In genomic region chr3:194633349-194634004, GRCh38 we compare ENCODE assay signal across 1 cellular context.
TF ChIP-seq lines count a peak whose summit lies in the region.

TMEM44 (minus strand) TSS chr3:194633419; CDS start chr3:194633215, 204 bp downstream.

TF ChIP-seq in HepG2, 621 proteins besides CTCF, POLR2A, EP300 and RAD21 (continued from another document and continues in another):
- TF ChIP-seq SNAPC4 (CRISPR knock-in tag; IDR thresholded peaks at IDR 0.05) (no peak), THAP9 (CRISPR knock-in tag; IDR thresholded peaks at IDR 0.05; ENCODE audit: borderline replicate concordance) (peak; percentile 15; the same call in 1 of the 2 replicates), IRF1 (CRISPR knock-in tag; IDR thresholded peaks at IDR 0.05; ENCODE audit: low read depth) (no peak), JUN (CRISPR knock-in tag; IDR thresholded peaks at IDR 0.05) (no peak), ZBTB14 (CRISPR knock-in tag; IDR thresholded peaks at IDR 0.05) (peak; percentile 86), ZBTB42 (CRISPR knock-in tag; IDR thresholded peaks at IDR 0.05) (no peak), NBN (conservative IDR thresholded peaks at IDR 0.05) (no peak), SAP130 (CRISPR knock-in tag; IDR thresholded peaks at IDR 0.05; ENCODE audit: low read depth) (peak; percentile 86), ZNF468 (CRISPR knock-in tag; IDR thresholded peaks at IDR 0.05) (no peak), ZNF557 (CRISPR knock-in tag; IDR thresholded peaks at IDR 0.05) (no peak), ZNF207 (IDR thresholded peaks at IDR 0.05; ENCODE audit: borderline replicate concordance) (no peak), TGIF2 (CRISPR knock-in tag; IDR thresholded peaks at IDR 0.05) (no peak; the same call in 1 of the 2 replicates), REPIN1 (CRISPR knock-in tag; IDR thresholded peaks at IDR 0.05; ENCODE audit: borderline replicate concordance, low read depth) (peak; percentile 76; the same call in 1 of the 2 replicates), MAFG (CRISPR knock-in tag; IDR thresholded peaks at IDR 0.05) (no peak), ZNF543 (CRISPR knock-in tag; IDR thresholded peaks at IDR 0.05) (peak; percentile 67; the same call in 1 of the 2 replicates), ARID4A (CRISPR knock-in tag; IDR thresholded peaks at IDR 0.05; ENCODE audit: borderline replicate concordance) (peak; percentile 87), SOX5 (CRISPR knock-in tag; IDR thresholded peaks at IDR 0.05; ENCODE audit: borderline replicate concordance) (peak; percentile 38; the same call in 1 of the 2 replicates), ZNF737 (CRISPR knock-in tag; IDR thresholded peaks at IDR 0.05; ENCODE audit: borderline replicate concordance) (no peak), BATF2 (CRISPR knock-in tag; IDR thresholded peaks at IDR 0.05) (no peak), HDAC6 (IDR thresholded peaks at IDR 0.05; ENCODE audit: low read depth, low read length) (no peak), ESRRA (CRISPR knock-in tag; IDR thresholded peaks at IDR 0.05; ENCODE audit: low read depth) (no peak; the same call in 1 of the 2 replicates), SIN3A (IDR thresholded peaks at IDR 0.05; ENCODE audit: borderline replicate concordance, low read depth, low read length) (no peak), STAT5B (CRISPR knock-in tag; IDR thresholded peaks at IDR 0.05) (no peak; the same call in 1 of the 2 replicates), MYNN (CRISPR knock-in tag; IDR thresholded peaks at IDR 0.05; ENCODE audit: low read depth) (no peak), ATM (IDR thresholded peaks at IDR 0.05; ENCODE audit: borderline replicate concordance) (no peak), LCORL (IDR thresholded peaks at IDR 0.05) (no peak), LCORL (CRISPR knock-in tag; IDR thresholded peaks at IDR 0.05) (no peak), MYPOP (CRISPR knock-in tag; IDR thresholded peaks at IDR 0.05) (peak; percentile 91), ZNF580 (CRISPR knock-in tag; IDR thresholded peaks at IDR 0.05; ENCODE audit: borderline replicate concordance, low read depth) (0 out of 2 replicates have a peak, but pooled peaks have one; percentile 35), SOX13 (IDR thresholded peaks at IDR 0.05) (no peak), SOX13 (CRISPR knock-in tag; conservative IDR thresholded peaks at IDR 0.05 in 1 of 2, IDR thresholded peaks at IDR 0.05 in 1 of 2) (peak in 1 of 2 experiments; percentile 58; a peak in 1 of 4 replicates), ZNF142 (CRISPR knock-in tag; IDR thresholded peaks at IDR 0.05) (0 out of 2 replicates have a peak, but pooled peaks have one; percentile 62), ZFP1 (CRISPR knock-in tag; IDR thresholded peaks at IDR 0.05) (no peak), ZNF143 (CRISPR knock-in tag; IDR thresholded peaks at IDR 0.05) (no peak)
